15 cellular contexts compared by ENCODE assay signal in genomic region chr18:78168526-78168925, GRCh38.
"Had no signal": no experiment of that assay in that cellular context is flagged by ENCODE, and none has a peak within 500 bp of the region (broad histone marks: within the 10 kb centered on the region; RNA-seq: fewer than 3 reads in every experiment).

No MANE protein-coding gene starts in this region.

- DNase-seq: IMR-90, Karpas-422, KG1, MG63, NCI-H1092, NCI-H1105 treated with DMSO at 0.1 percent for 48 hours, NCI-H1417 treated with DMSO at 0.1 percent for 48 hours, NCI-H1694 treated with DMSO at 0.1 percent for 48 hours, NCI-H1930, NCI-H2227 treated with DMSO at 0.1 percent for 48 hours, NCI-H774, SHP77, SK-N-SH, T-helper 1 cell had no signal

- FAIRE-seq: RCC 7860 had no signal
